Comparison of ENCODE assay signal across 20 cellular contexts in the genomic region with DNA sequence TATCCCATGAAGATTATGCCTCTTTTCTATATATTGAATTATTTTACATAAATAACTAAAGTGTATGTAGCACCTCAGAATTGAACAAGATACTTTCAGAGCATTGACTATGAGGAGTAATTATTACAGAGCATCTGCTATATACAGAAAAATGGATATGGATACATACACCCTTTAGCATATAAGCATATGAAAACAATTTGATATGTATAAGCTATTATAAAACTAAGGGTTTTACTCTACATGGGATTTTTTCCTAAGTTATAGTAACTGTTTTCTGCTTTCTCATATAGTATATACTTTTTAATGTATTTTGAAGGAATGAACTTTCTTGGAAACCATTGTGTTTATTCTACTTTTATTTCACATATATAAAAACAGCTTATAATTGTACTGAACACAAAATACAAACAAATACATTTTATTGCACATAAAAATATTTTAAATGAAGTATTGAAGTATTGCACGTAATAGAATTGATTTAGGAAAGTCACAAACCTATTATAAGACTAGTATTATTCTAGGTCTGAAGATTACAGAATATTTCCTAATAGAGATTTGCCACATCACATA. TPM values are rescaled to one million over a fixed set of nuclear protein-coding genes. Genes with fewer than 3 reads are reported as not detected.
A peak's percentile ranks its signal among the peaks of the same experiment; 100 is the strongest.
DNase-seq lines count a peak whose midpoint lies in the region; ATAC-seq and TF ChIP-seq lines count a peak whose summit lies in the region.
"Had no signal": no experiment of that assay in that cellular context is flagged by ENCODE, and none has a peak within 500 bp of the region (broad histone marks: within the 10 kb centered on the region; RNA-seq: fewer than 3 reads in every experiment).

No MANE protein-coding gene starts in this region.

- POLR2A ChIA-PET in activated CD4-positive, alpha-beta T cell treated with anti-CD3 and anti-CD28 coated beads for 36 hours (lab: Charles Lee) = interaction anchor here (0.5 to 3.5 kb wide), 5 partner anchors 9 to 104 kb away, joined by 3 to 40 read pairs (median 16); partner anchors contain the start of gene CD69
- POLR2A ChIA-PET in naive thymus-derived CD8-positive, alpha-beta T cell (lab: Charles Lee) = interaction anchor here (0.8 to 6.7 kb wide), 4 partner anchors 9 to 104 kb away, joined by 3 to 71 read pairs (median 16); partner anchors contain the start of gene CD69

- H3K4me3 Mint-ChIP-seq in activated CD4-positive, alpha-beta T cell treated with anti-CD3 and anti-CD28 coated beads for 36 hours = peak overlapping the region; percentile 99
- peak overlapping the region; percentile 100 for H3K4me3 Mint-ChIP-seq in activated naive CD8-positive, alpha-beta T cell
- H3K4me3 Mint-ChIP-seq in naive thymus-derived CD8-positive, alpha-beta T cell = peak overlapping the region in 4 of 10 donors; percentile 12 to 51 (median 32)

- peak; percentile 7 for ATAC-seq in activated CD4-positive, alpha-beta T cell treated with anti-CD3 and anti-CD28 coated beads for 36 hours
- peak; percentile 31 to 32 for ATAC-seq in naive thymus-derived CD8-positive, alpha-beta T cell
- ATAC-seq: right lobe of liver had no signal

- CTCF ChIA-PET in activated CD4-positive, alpha-beta T cell treated with anti-CD3 and anti-CD28 coated beads for 36 hours (lab: Charles Lee) = interaction anchor here (0.6 to 22.1 kb wide), 12 partner anchors 7 to 960 kb away, joined by 3 to 804 read pairs (median 6); partner anchors contain the start of genes CD69, CLEC2A and CLEC2D

- DNase-seq in activated CD4-positive, alpha-beta T cell treated with anti-CD3 and anti-CD28 coated beads for 36 hours = no peak
- no peak for DNase-seq in activated CD4-positive, alpha-beta T cell treated with anti-CD3 and anti-CD28 coated beads for 1 hour
- no peak for DNase-seq in naive thymus-derived CD8-positive, alpha-beta T cell
- DNase-seq in NCI-H2029 (lab: John Stamatoyannopoulos, UW) (no peak), DMS 273 (lab: John Stamatoyannopoulos, UW; ENCODE audit: unreplicated experiment) (no peak)
- no peak for DNase-seq in stimulated activated CD4-positive, alpha-beta T cell treated with anti-CD3 and anti-CD28 coated beads, Interleukin-4, amount 100 ng/mL, for 1 hour
- DNase-seq: EL, kidney glomerular epithelial cell, NCI-H1417 treated with DMSO at 0.1 percent for 48 hours, NCI-H2171, NCI-H69, right lobe of liver, testis had no signal

- H3K4me1 Mint-ChIP-seq in activated CD4-positive, alpha-beta T cell treated with anti-CD3 and anti-CD28 coated beads for 36 hours = peaks cover 49% of the 10 kb centered on the region
- H3K4me1 Mint-ChIP-seq in activated naive CD8-positive, alpha-beta T cell (ENCODE audit: low read depth) = peaks cover 49% of the 10 kb centered on the region
- H3K4me1 Mint-ChIP-seq in naive thymus-derived CD8-positive, alpha-beta T cell = peaks cover 17 to 58% (median 52%) of the 10 kb centered on the region in 4 donors

- H3K27me3 Mint-ChIP-seq in activated CD4-positive, alpha-beta T cell treated with anti-CD3 and anti-CD28 coated beads for 36 hours = no peaks in the 10 kb centered on the region
- no peaks in the 10 kb centered on the region for H3K27me3 Mint-ChIP-seq in activated naive CD8-positive, alpha-beta T cell
- no peaks in the 10 kb centered on the region for H3K27me3 Mint-ChIP-seq in naive thymus-derived CD8-positive, alpha-beta T cell
- H3K27me3 Mint-ChIP-seq: B cell had no signal

- H3K36me3 Mint-ChIP-seq in activated CD4-positive, alpha-beta T cell treated with anti-CD3 and anti-CD28 coated beads for 36 hours (ENCODE audit: low read depth) = peaks cover 51% of the 10 kb centered on the region
- peaks cover 43% of the 10 kb centered on the region for H3K36me3 Mint-ChIP-seq in activated naive CD8-positive, alpha-beta T cell
- H3K36me3 Mint-ChIP-seq in naive thymus-derived CD8-positive, alpha-beta T cell = peaks cover 18 to 50% (median 31%) of the 10 kb centered on the region in 3 donors

- peak overlapping the region; percentile 94 for H3K27ac Mint-ChIP-seq in activated CD4-positive, alpha-beta T cell treated with anti-CD3 and anti-CD28 coated beads for 36 hours
- H3K27ac Mint-ChIP-seq in activated naive CD8-positive, alpha-beta T cell = peak overlapping the region; percentile 90
- H3K27ac Mint-ChIP-seq in naive thymus-derived CD8-positive, alpha-beta T cell = peak overlapping the region; percentile 61 to 97 (median 90)

- H3K9me3 Mint-ChIP-seq in activated CD4-positive, alpha-beta T cell treated with anti-CD3 and anti-CD28 coated beads for 36 hours (ENCODE audit: low read depth) = no peaks in the 10 kb centered on the region
- no peaks in the 10 kb centered on the region for H3K9me3 Mint-ChIP-seq in activated naive CD8-positive, alpha-beta T cell (ENCODE audit: low read depth)
- no peaks in the 10 kb centered on the region for H3K9me3 Mint-ChIP-seq in naive thymus-derived CD8-positive, alpha-beta T cell

- TF ChIP-seq POLR2A in GM19193 (IDR thresholded peaks at IDR 0.05; ENCODE audit: extremely low read depth, insufficient read depth, insufficient read length) = peak; percentile 3

- intact Hi-C loops in activated CD4-positive, alpha-beta T cell treated with anti-CD3 and anti-CD28 coated beads for 36 hours (cut with DNase I, micrococcal nuclease) = loop anchor here in 1 of 2 experiments (1.0 kb wide), 1 partner anchor 8 kb away; the partner anchor contains the start of gene CD69

RNA-seq across cellular contexts. Expression of gene CD69, which starts 8.5 kb away (rescaled TPM):
- 100 to 1,000 TPM in 1 of 2 experiments, 10 to 100 TPM in 1; 97.9 to 127 TPM for total RNA-seq in activated CD4-positive, alpha-beta T cell treated with anti-CD3 and anti-CD28 coated beads for 36 hours
- 10 to 100 TPM; 30.7 to 34.0 TPM for total RNA-seq in naive thymus-derived CD8-positive, alpha-beta T cell
- polyA plus RNA-seq in naive thymus-derived CD8-positive, alpha-beta T cell = 100 to 1,000 TPM in 1 of 3 donors, 10 to 100 TPM in 2; 73.5 to 248 (median 87.9) TPM
- total RNA-seq: myocyte had no signal

RNA-seq across cellular contexts. Expression of gene CLECL1, which starts 19.3 kb away (rescaled TPM):
- total RNA-seq in activated CD4-positive, alpha-beta T cell treated with anti-CD3 and anti-CD28 coated beads for 36 hours = 1 to 10 TPM; 3.1 to 3.8 TPM
- under 1 TPM; 0.52 to 0.96 TPM for total RNA-seq in naive thymus-derived CD8-positive, alpha-beta T cell
- under 1 TPM in 1 of 3 donors, not detected in 2; 0.35 TPM for polyA plus RNA-seq in naive thymus-derived CD8-positive, alpha-beta T cell
- total RNA-seq: astrocyte, lung microvascular endothelial cell, myocyte, testis, vagina had no signal
